Comparison of ENCODE assay signal across 17 cellular contexts in genomic region chr22:37269930-37270678, GRCh38. TPM values are rescaled to one million over a fixed set of nuclear protein-coding genes. Genes with fewer than 3 reads are reported as not detected.
A peak's percentile ranks its signal among the peaks of the same experiment; 100 is the strongest.
DNase-seq lines count a peak whose midpoint lies in the region; ATAC-seq lines count a peak whose summit lies in the region.
"Had no signal": no experiment of that assay in that cellular context is flagged by ENCODE, and none has a peak within 500 bp of the region (broad histone marks: within the 10 kb centered on the region; RNA-seq: fewer than 3 reads in every experiment).

No MANE protein-coding gene starts in this region.

- peak overlapping the region in 5 of 8 donors; percentile 1 to 72 (median 13) for H3K4me3 Mint-ChIP-seq in CD4-positive, alpha-beta memory T cell
- H3K4me3 Mint-ChIP-seq in T-cell (no peak overlapping the region), naive B cell (peak overlapping the region in 2 of 8 donors; percentile 25 to 67)

- peak in 4 of 5 donors; percentile 35 to 50 (median 44) for DNase-seq in CD4-positive, alpha-beta memory T cell
- peak; percentile 48 to 62 for DNase-seq in Kasumi-1 (lab: John Stamatoyannopoulos, UW)
- no peak for DNase-seq in T-cell
- DNase-seq in naive B cell = no peak
- DNase-seq in NCI-H345 (lab: John Stamatoyannopoulos, UW) = no peak
- DNase-seq: activated effector memory CD4-positive, alpha-beta T cell treated with Interleukin-2 at 50 U/mL for 16 hours; BE2C; DMS153; hypothalamus; IMR-90; NCI-H1436; NCI-H226; pancreas; trophoblast cell had no signal

- no peaks in the 10 kb centered on the region for H3K27me3 Mint-ChIP-seq in CD4-positive, alpha-beta memory T cell
- H3K27me3 Mint-ChIP-seq in T-cell = no peaks in the 10 kb centered on the region
- no peaks in the 10 kb centered on the region for H3K27me3 Mint-ChIP-seq in naive B cell

- no peaks in the 10 kb centered on the region for H3K9me3 ChIP-seq in CD4-positive, alpha-beta memory T cell (ENCODE audit: control insufficient read depth in 1 of 2, low read length in 2 of 2)
- H3K9me3 ChIP-seq: BE2C, pancreas had no signal

- H3K4me1 Mint-ChIP-seq in CD4-positive, alpha-beta memory T cell = peaks cover 22 to 52% (median 32%) of the 10 kb centered on the region in 4 donors
- H3K4me1 Mint-ChIP-seq in T-cell = peaks cover 28 to 38% (median 29%) of the 10 kb centered on the region in 3 donors
- peaks cover 44 to 50% (median 49%) of the 10 kb centered on the region in 3 donors for H3K4me1 Mint-ChIP-seq in naive B cell

- CTCF ChIA-PET in CD4-positive, alpha-beta memory T cell (lab: Charles Lee; ENCODE audit: partially characterized antibody) = interaction anchor here (0.6 to 5.7 kb wide), 11 partner anchors 11 to 297 kb away, joined by 3 to 41 read pairs (median 6); partner anchors contain the start of genes CYTH4 and RAC2
- CTCF ChIA-PET in T-cell (lab: Charles Lee) = interaction anchor here in 1 of 2 donors (0.8 kb wide), 1 partner anchor 24 kb away, joined by 3 read pairs; no protein-coding TSS in a partner anchor

- no peak overlapping the region for H3K27ac ChIP-seq in CD4-positive, alpha-beta memory T cell (ENCODE audit: low read depth, low read length)
- H3K27ac ChIP-seq: pancreas had no signal

- no peaks in the 10 kb centered on the region for H3K27me3 ChIP-seq in CD4-positive, alpha-beta memory T cell (ENCODE audit: insufficient read depth, low read length)
- H3K27me3 ChIP-seq: BE2C had no signal

- peaks cover 0 to 2% (median 0%) of the 10 kb centered on the region in 8 donors for H3K9me3 Mint-ChIP-seq in CD4-positive, alpha-beta memory T cell
- H3K9me3 Mint-ChIP-seq in T-cell (no peaks in the 10 kb centered on the region), naive B cell (peaks cover 0 to 4% (median 0%) of the 10 kb centered on the region in 7 donors)

- ATAC-seq in T-cell (replicated peaks in 1 of 4) (no peak), naive B cell (ENCODE audit: low read depth in 2 of 2) (no peak), GM21723 (IDR thresholded peaks at IDR 0.05; ENCODE audit: unreplicated experiment) (no peak), HG03521 (IDR thresholded peaks at IDR 0.05; ENCODE audit: unreplicated experiment) (no peak), HG03354 (IDR thresholded peaks at IDR 0.05; ENCODE audit: poor library complexity, severe bottlenecking, unreplicated experiment) (no peak)
- ATAC-seq: pancreas had no signal

- peaks cover 26% of the 10 kb centered on the region for H3K4me1 ChIP-seq in CD4-positive, alpha-beta memory T cell (ENCODE audit: insufficient read depth, low read length)
- H3K4me1 ChIP-seq: BE2C had no signal

- peaks cover 0 to 3% of the 10 kb centered on the region in 2 donors for H3K36me3 Mint-ChIP-seq in CD4-positive, alpha-beta memory T cell
- H3K36me3 Mint-ChIP-seq in T-cell = no peaks in the 10 kb centered on the region
- H3K36me3 Mint-ChIP-seq in naive B cell = no peaks in the 10 kb centered on the region

- intact Hi-C loops in CD4-positive, alpha-beta memory T cell (cut with micrococcal nuclease) = no loop called here

- POLR2A ChIA-PET in CD4-positive, alpha-beta memory T cell (lab: Charles Lee; ENCODE audit: partially characterized antibody) = interaction anchor here (1.3 to 10.7 kb wide), 4 partner anchors 13 to 43 kb away, joined by 3 to 111 read pairs (median 4); partner anchors contain the start of gene CYTH4
- POLR2A ChIA-PET in T-cell (lab: Charles Lee) = no interaction called here

- H3K27ac Mint-ChIP-seq in CD4-positive, alpha-beta memory T cell = peak overlapping the region; percentile 14 to 87 (median 57)
- H3K27ac Mint-ChIP-seq in T-cell = peak overlapping the region; percentile 13 to 25
- H3K27ac Mint-ChIP-seq in naive B cell = peak overlapping the region in 5 of 6 donors; percentile 0 to 82 (median 33)

- no peaks in the 10 kb centered on the region for H3K36me3 ChIP-seq in CD4-positive, alpha-beta memory T cell (ENCODE audit: insufficient read depth, low read length)
- H3K36me3 ChIP-seq: BE2C, pancreas had no signal

- H3K4me3 ChIP-seq in CD4-positive, alpha-beta memory T cell (ENCODE audit: low read length in 2 of 2) = no peak overlapping the region
- H3K4me3 ChIP-seq: pancreas had no signal

RNA-seq across cellular contexts. Expression of gene CYTH4, which starts 12.2 kb away (rescaled TPM):
- total RNA-seq in CD4-positive, alpha-beta memory T cell = 100 to 1,000 TPM; 169 to 177 TPM
- polyA plus RNA-seq in CD4-positive, alpha-beta memory T cell = 10 to 100 TPM; 39.4 to 57.0 TPM
- total RNA-seq in T-cell = 100 to 1,000 TPM; 146 to 181 (median 151) TPM
- polyA plus RNA-seq in naive B cell (ENCODE audit: low read depth in 6 of 6) = 10 to 100 TPM; 29.3 to 74.9 (median 46.1) TPM

RNA-seq across cellular contexts. Expression of gene RAC2, which starts 26.0 kb away (rescaled TPM):
- total RNA-seq in CD4-positive, alpha-beta memory T cell = 100 to 1,000 TPM; 304 to 318 TPM
- polyA plus RNA-seq in CD4-positive, alpha-beta memory T cell = 100 to 1,000 TPM; 724 to 917 TPM
- 100 to 1,000 TPM; 353 to 413 (median 385) TPM for total RNA-seq in T-cell
- 100 to 1,000 TPM; 671 to 842 (median 780) TPM for polyA plus RNA-seq in naive B cell (ENCODE audit: low read depth in 6 of 6)

RNA-seq across cellular contexts. Expression of gene SSTR3, which starts 57.8 kb away (rescaled TPM):
- total RNA-seq in CD4-positive, alpha-beta memory T cell = 1 to 10 TPM; 8.2 to 9.3 TPM
- polyA plus RNA-seq in CD4-positive, alpha-beta memory T cell = 1 to 10 TPM in 1 of 2 donors, under 1 TPM in 1; 0.50 to 1.4 TPM
- 1 to 10 TPM; 4.6 to 8.7 (median 5.3) TPM for total RNA-seq in T-cell
- under 1 TPM in 5 of 6 donors, not detected in 1; 0.08 to 0.63 (median 0.45) TPM for polyA plus RNA-seq in naive B cell (ENCODE audit: low read depth in 6 of 6)

Comparison
In these comparisons a context has a peak if more than half of its experiments do, and no peak if none do; other contexts are left out.
1. DNase-seq: peak in CD4-positive, alpha-beta memory T cell (4 of 5) and Kasumi-1 (2 of 2); none in T-cell (0 of 34), naive B cell (single experiment) and NCI-H345 (single experiment).
2. H3K4me3 Mint-ChIP-seq: peak in CD4-positive, alpha-beta memory T cell (5 of 8); none in T-cell (0 of 3).
3. Peak in every context shown above with its lines, with median percentiles within 50 percentile points of each other: H3K27ac Mint-ChIP-seq.